ENCODE assay signal across 8 cellular contexts in genomic region chr22:17638432-17639237, GRCh38. TPM values are rescaled to one million over a fixed set of nuclear protein-coding genes. Genes with fewer than 3 reads are reported as not detected.
DNase-seq lines count a peak whose midpoint lies in the region; ATAC-seq and TF ChIP-seq lines count a peak whose summit lies in the region.

TSS of gene BCL2L13 (plus strand) at chr22:17638757. CDS start at chr22:17655712, 16,955 bp downstream.

- peak within 1 kb of the TSS; percentile 90 for H3K27ac ChIP-seq in PC-9

- POLR2A ChIA-PET in PC-9 (lab: Charles Lee; ENCODE audit: unreplicated experiment) = interaction anchor here (0.6 kb wide), 1 partner anchor 36 kb away, joined by 40 read pairs; no protein-coding TSS in a partner anchor

- H3K36me3 ChIP-seq in PC-9 (ENCODE audit: low read depth) = no peaks in the 10 kb centered on the region

- H3K4me1 ChIP-seq in PC-9 (replicated peaks; ENCODE audit: insufficient read depth) = peaks cover 31% of the 10 kb centered on the region

- H2AFZ ChIP-seq in PC-9 = peak within 1 kb of the TSS; percentile 88

- intact Hi-C loops in PC-9 (cut with micrococcal nuclease; ENCODE audit: unreplicated experiment) = no loop called here

- BruUV-seq in PC-9 (replicated peaks; lab: Mats Ljungman, UMichigan) = TSS peak; percentile 76

- no peaks in the 10 kb centered on the region for H3K9me2 ChIP-seq in PC-9 (ENCODE audit: insufficient read depth)

- no peak for TF ChIP-seq RAD21 in Ishikawa (IDR thresholded peaks at IDR 0.05; ENCODE audit: low read depth)

- CTCF ChIA-PET in PC-9 (lab: Charles Lee) = no interaction called here

- 0 out of 2 replicates have a peak, but pooled peaks have one; percentile 8 for TF ChIP-seq EP300 in Ishikawa (IDR thresholded peaks at IDR 0.05; ENCODE audit: borderline replicate concordance)

- H3K9me3 ChIP-seq in PC-9 (ENCODE audit: insufficient read depth, low read depth) = no peaks in the 10 kb centered on the region

- peak within 1 kb of the TSS; percentile 89 for H3K4me3 ChIP-seq in PC-9
- H3K4me3 ChIP-seq in epithelial cell of proximal tubule (ENCODE audit: low read depth, low read length) = peak within 1 kb of the TSS; percentile 87

- TF ChIP-seq CTCF in PC-9 (conservative IDR thresholded peaks at IDR 0.05) (no peak; the same call in 1 of the 2 replicates), epithelial cell of proximal tubule (conservative IDR thresholded peaks at IDR 0.05; ENCODE audit: low read depth, low read length) (no peak)

- H3K27me3 ChIP-seq in PC-9 (ENCODE audit: insufficient read depth, low read depth) = no peaks in the 10 kb centered on the region

- H4K20me1 ChIP-seq in PC-9 (ENCODE audit: insufficient read depth) = no peaks in the 10 kb centered on the region

- DNase-seq in DMS153 (lab: John Stamatoyannopoulos, UW) (peak; percentile 70), PC-9 (peak; percentile 74 to 79), epithelial cell of proximal tubule (ENCODE audit: low read depth) (peak; percentile 57), mucosa of gallbladder (ENCODE audit: low spot score) (peak; percentile 92)
- DNase-seq in activated T-cell treated with anti-CD3 and anti-CD28 coated beads, Interleukin-2, amount 50 U/mL, for 1 hour = peak; percentile 89
- peak; percentile 82 for DNase-seq in stimulated activated CD8-positive, alpha-beta memory T cell treated with anti-CD3 and anti-CD28 coated beads, Interleukin-4, amount 100 ng/mL, for 24 hours (ENCODE audit: low read depth)

- peak; percentile 92 for ATAC-seq in GM21529 (IDR thresholded peaks at IDR 0.05; ENCODE audit: unreplicated experiment)

- peaks cover 20% of the 10 kb centered on the region for H3K79me2 ChIP-seq in PC-9 (ENCODE audit: low read depth)

- peak within 1 kb of the TSS; percentile 85 for H3K4me2 ChIP-seq in PC-9

- peaks cover 31% of the 10 kb centered on the region for H3F3A ChIP-seq in PC-9 (ENCODE audit: insufficient read depth, low read depth)

TF ChIP-seq in Ishikawa, 13 proteins besides CTCF, POLR2A, EP300 and RAD21:
- TF ChIP-seq YY1 (IDR thresholded peaks at IDR 0.05; ENCODE audit: low read depth) (peak; percentile 95), CEBPB (IDR thresholded peaks at IDR 0.05) (no peak), CREB1 (IDR thresholded peaks at IDR 0.05; ENCODE audit: low read depth) (peak; percentile 87), TCF12 (IDR thresholded peaks at IDR 0.05; ENCODE audit: low read depth) (no peak), TAF1 (IDR thresholded peaks at IDR 0.05; ENCODE audit: low read depth) (peak; percentile 100), REST (IDR thresholded peaks at IDR 0.05; ENCODE audit: low read depth) (peak; percentile 16; the same call in 1 of the 2 replicates), EGR1 (IDR thresholded peaks at IDR 0.05) (no peak), MAX (IDR thresholded peaks at IDR 0.05) (no peak; the same call in 1 of the 2 replicates), ZBTB7A (IDR thresholded peaks at IDR 0.05; ENCODE audit: low read depth) (no peak), USF1 (IDR thresholded peaks at IDR 0.05) (no peak), NFIC (IDR thresholded peaks at IDR 0.05) (no peak), TEAD4 (IDR thresholded peaks at IDR 0.05) (0 out of 2 replicates have a peak, but pooled peaks have one; percentile 22), FOXM1 (IDR thresholded peaks at IDR 0.05; ENCODE audit: borderline replicate concordance, low read depth) (no peak)

RNA-seq across cellular contexts. Expression of gene BCL2L13, which starts in this region (rescaled TPM):
- total RNA-seq in PC-9 (2021) = 43.1 and 46.3 TPM in 2 replicates
- total RNA-seq in epithelial cell of proximal tubule = 35.3 and 39.9 TPM in 2 replicates
- 53.9 TPM for total RNA-seq in mucosa of gallbladder

Comparison
In these comparisons a context has a peak if more than half of its experiments do, and no peak if none do; other contexts are left out.
1. Peak in every context shown above with its lines: DNase-seq, ATAC-seq, H3K4me3 ChIP-seq and H3K27ac ChIP-seq.